In the genomic region with DNA sequence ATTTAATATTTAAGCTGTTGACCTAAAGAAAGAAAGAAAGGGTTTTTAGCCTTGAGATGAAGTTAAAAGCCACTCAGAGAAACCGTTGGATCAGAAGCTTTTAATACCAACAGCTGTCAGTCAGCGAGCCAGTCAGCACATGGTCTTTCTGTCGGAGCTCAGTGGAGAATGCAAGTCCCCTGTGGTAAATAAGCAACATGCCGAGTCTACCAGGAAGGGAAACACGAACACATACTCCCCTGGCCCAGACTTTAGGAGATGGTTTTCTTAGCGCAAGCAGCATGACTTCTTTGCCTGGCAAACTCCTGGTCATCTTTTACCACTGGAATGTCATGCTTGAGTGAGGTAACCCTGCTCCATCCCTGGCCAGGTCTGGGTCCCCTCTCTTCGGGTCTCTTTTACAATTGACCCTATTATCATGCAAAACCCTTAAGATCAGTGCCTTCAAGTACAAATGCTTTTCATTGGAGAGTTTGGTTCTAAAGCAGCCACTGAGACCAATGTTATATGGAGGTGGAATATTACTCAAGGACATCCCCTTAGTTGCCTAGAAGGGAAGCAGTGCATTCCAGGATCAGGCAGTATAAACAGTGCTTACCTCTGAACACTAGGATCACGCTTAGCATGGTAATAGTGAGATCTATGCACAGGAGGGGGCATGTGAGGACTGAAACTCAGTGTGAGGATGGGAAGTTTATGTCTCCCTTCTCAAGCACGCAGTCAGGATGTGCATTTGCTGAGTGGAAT, we compare ENCODE assay signal across 11 cellular contexts.
"Had no signal": no experiment of that assay in that cellular context is flagged by ENCODE, and none has a peak within 500 bp of the region (broad histone marks: within the 10 kb centered on the region; RNA-seq: fewer than 3 reads in every experiment).

No MANE protein-coding gene starts in this region.

- H3K27me3 ChIP-seq: brain microvascular endothelial cell, pancreas, transverse colon had no signal

- H3K4me1 ChIP-seq: pancreas, transverse colon had no signal

- H3K36me3 ChIP-seq: brain microvascular endothelial cell, left ventricle myocardium inferior, pancreas, transverse colon had no signal

- H3K9me3 ChIP-seq: left ventricle myocardium inferior, pancreas, transverse colon had no signal

- H3K4me3 ChIP-seq: left ventricle myocardium inferior, pancreas, skin epidermis, transverse colon had no signal

- H3K27ac ChIP-seq: brain microvascular endothelial cell, pancreas, skin epidermis, transverse colon had no signal

- DNase-seq: activated CD4-positive, alpha-beta T cell treated with anti-CD3 and anti-CD28 coated beads, Interleukin-2, amount 50 U/mL, for 4 hours; activated CD4-positive, CD25-positive, alpha-beta regulatory T cell treated with anti-CD3 and anti-CD28 coated beads, Interleukin-2, amount 50 U/mL, for 72 hours; activated effector memory CD4-positive, alpha-beta T cell treated with anti-CD3 and anti-CD28 coated beads, Interleukin-2, amount 50 U/mL, for 16 hours; activated T-cell treated with anti-CD3 and anti-CD28 coated beads, Interleukin-2, amount 50 U/mL, for 1 hour; amygdala; brain microvascular endothelial cell; islet precursor cell; left ventricle myocardium inferior; pancreas; transverse colon had no signal
